ENCODE assay signal across 1 cellular context in genomic region chr20:49219091-49219923, GRCh38.
TF ChIP-seq lines count a peak whose summit lies in the region.

DDX27 (plus strand) TSS chr20:49219416; CDS start chr20:49219449, 33 bp downstream.

TF ChIP-seq in GM12878, 131 proteins besides CTCF, POLR2A, EP300 and RAD21 (continued from another document and continues in another):
- TF ChIP-seq WRNIP1 (IDR thresholded peaks at IDR 0.05; ENCODE audit: borderline replicate concordance, low read depth, low read length) = peak; percentile 73; the same call in 1 of the 2 replicates
- peak; percentile 66; the same call in 1 of the 2 replicates for TF ChIP-seq RELB (IDR thresholded peaks at IDR 0.05; ENCODE audit: low read depth)
- peak; percentile 74; the same call in 1 of the 2 replicates for TF ChIP-seq PML (IDR thresholded peaks at IDR 0.05; ENCODE audit: low read length)
- TF ChIP-seq NKRF (conservative IDR thresholded peaks at IDR 0.05) = peak; percentile 84
- TF ChIP-seq RFX5 (IDR thresholded peaks at IDR 0.05; ENCODE audit: low read depth, low read length) = no peak
- no peak for TF ChIP-seq E2F4 (IDR thresholded peaks at IDR 0.05; ENCODE audit: low read depth, low read length)
- TF ChIP-seq ZBTB4 (CRISPR knock-in tag; IDR thresholded peaks at IDR 0.05) = no peak
- TF ChIP-seq IRF5 (IDR thresholded peaks at IDR 0.05; ENCODE audit: borderline replicate concordance) = no peak
- TF ChIP-seq EZH2 (IDR thresholded peaks at IDR 0.05; ENCODE audit: borderline replicate concordance, control insufficient read depth, low read depth, low read length) = no peak
- TF ChIP-seq IKZF2 (IDR thresholded peaks at IDR 0.05) = peak in 1 of 2 experiments; percentile 51; a peak in 1 of 4 replicates
- peak; percentile 32 for TF ChIP-seq SIX5 (IDR thresholded peaks at IDR 0.05; ENCODE audit: low read depth, low read length, severe bottlenecking)
- TF ChIP-seq ATF3 (IDR thresholded peaks at IDR 0.05; ENCODE audit: borderline replicate concordance, extremely low read depth, low read depth, low read length) = no peak
- TF ChIP-seq STAT1 (conservative IDR thresholded peaks at IDR 0.05) = 0 out of 2 replicates have a peak, but pooled peaks have one; percentile 25
- TF ChIP-seq REST (IDR thresholded peaks at IDR 0.05; ENCODE audit: low read depth, low read length) = no peak
- TF ChIP-seq BCL11A (IDR thresholded peaks at IDR 0.05; ENCODE audit: low read depth, low read length) = no peak
- TF ChIP-seq SMAD1 (IDR thresholded peaks at IDR 0.05; ENCODE audit: low read depth, partially characterized antibody) = peak; percentile 70
- 0 out of 2 replicates have a peak, but pooled peaks have one; percentile 44 for TF ChIP-seq LARP7 (IDR thresholded peaks at IDR 0.05)
- no peak; the same call in 1 of the 2 replicates for TF ChIP-seq USF2 (IDR thresholded peaks at IDR 0.05; ENCODE audit: borderline replicate concordance, low read depth, low read length)
- no peak for TF ChIP-seq ZBTB11 (CRISPR knock-in tag; IDR thresholded peaks at IDR 0.05)
- TF ChIP-seq YY1 (IDR thresholded peaks at IDR 0.05; ENCODE audit: low read depth, low read length) = peak; percentile 64
- no peak for TF ChIP-seq MYC (IDR thresholded peaks at IDR 0.05; ENCODE audit: insufficient read depth, insufficient read length, insufficient replicate concordance, low read length, severe bottlenecking)
- no peak for TF ChIP-seq NFIC (IDR thresholded peaks at IDR 0.05; ENCODE audit: low read depth, low read length)
- peak; percentile 68 for TF ChIP-seq KLF5 (IDR thresholded peaks at IDR 0.05; ENCODE audit: partially characterized antibody)
- TF ChIP-seq PAX8 (IDR thresholded peaks at IDR 0.05) = no peak
- TF ChIP-seq RELA (IDR thresholded peaks at IDR 0.05; ENCODE audit: borderline replicate concordance, partially characterized antibody) = peak; percentile 33
- TF ChIP-seq CHD1 (IDR thresholded peaks at IDR 0.05; ENCODE audit: low read depth, low read length) = no peak
- peak; percentile 84 for TF ChIP-seq ATF7 (IDR thresholded peaks at IDR 0.05; ENCODE audit: low read depth)
- TF ChIP-seq GATAD2B (conservative IDR thresholded peaks at IDR 0.05; ENCODE audit: low read depth) = peak; percentile 46; the same call in 1 of the 2 replicates
- TF ChIP-seq ELK1 (IDR thresholded peaks at IDR 0.05; ENCODE audit: low read depth, low read length) = peak; percentile 92
- TF ChIP-seq CHD4 (IDR thresholded peaks at IDR 0.05) = no peak
- TF ChIP-seq TARDBP (IDR thresholded peaks at IDR 0.05; ENCODE audit: borderline replicate concordance) = no peak
